Comparison of ENCODE assay signal across 13 cellular contexts in the genomic region with DNA sequence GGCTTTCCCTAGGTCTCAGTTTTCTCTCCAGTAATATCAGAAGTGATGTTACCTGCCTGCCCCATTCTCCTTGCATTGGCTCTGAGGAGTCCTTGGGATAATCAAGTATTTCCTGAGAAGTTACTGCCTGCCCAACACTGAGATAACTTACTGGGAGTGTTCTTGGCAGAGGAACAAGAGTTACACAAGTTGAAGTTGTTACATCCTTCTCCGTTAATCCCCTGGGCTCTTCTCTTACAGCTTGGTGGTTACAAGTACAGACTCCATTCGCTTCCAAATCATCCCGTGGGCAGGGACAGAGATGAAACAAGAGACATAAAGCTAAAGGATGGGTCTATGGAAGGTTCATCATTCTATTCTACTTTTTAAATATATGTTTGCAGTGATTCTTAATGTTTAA.
A peak's percentile ranks its signal among the peaks of the same experiment; 100 is the strongest.
DNase-seq lines count a peak whose midpoint lies in the region; ATAC-seq and TF ChIP-seq lines count a peak whose summit lies in the region.
"Had no signal": no experiment of that assay in that cellular context is flagged by ENCODE, and none has a peak within 500 bp of the region (broad histone marks: within the 10 kb centered on the region; RNA-seq: fewer than 3 reads in every experiment).

No MANE protein-coding gene starts in this region.

- TF ChIP-seq CTCF in choroid plexus epithelial cell (conservative IDR thresholded peaks at IDR 0.05; ENCODE audit: low read depth, low read length) (no peak), lower lobe of right lung (IDR thresholded peaks at IDR 0.05) (no peak), tibial artery (IDR thresholded peaks at IDR 0.05) (no peak), WERI-Rb-1 (IDR thresholded peaks at IDR 0.05; ENCODE audit: low read depth, low read length) (no peak)

- no peaks in the 10 kb centered on the region for H3K27me3 ChIP-seq in lower lobe of right lung (ENCODE audit: low read depth)
- no peaks in the 10 kb centered on the region for H3K27me3 ChIP-seq in tibial artery
- no peaks in the 10 kb centered on the region for H3K27me3 ChIP-seq in WERI-Rb-1 (ENCODE audit: insufficient read depth, low read depth, severe bottlenecking)
- H3K27me3 ChIP-seq: foreskin keratinocyte had no signal

- peaks cover 37% of the 10 kb centered on the region for H3K4me1 ChIP-seq in lower lobe of right lung
- peaks cover 0 to 56% (median 53%) of the 10 kb centered on the region in 4 donors for H3K4me1 ChIP-seq in tibial artery

- H3K27ac ChIP-seq in lower lobe of right lung, result no peak overlapping the region
- peak overlapping the region; percentile 71 to 76 for H3K27ac ChIP-seq in tibial artery
- no peak overlapping the region for H3K27ac ChIP-seq in WERI-Rb-1
- H3K27ac ChIP-seq: 22Rv1, foreskin keratinocyte had no signal

- intact Hi-C loops in lower lobe of right lung (cut with DNase I), result no loop called here
- intact Hi-C loops in tibial artery (cut with DNase I; ENCODE audit: low total_unique reads), result no loop called here

- ATAC-seq in lower lobe of right lung, result peak; percentile 71 to 76
- ATAC-seq: foreskin keratinocyte; stimulated activated naive B cell treated with anti-CD40 and anti-IgM and Interleukin-4, amounts not matched to agents 10 μg/mL and 1 μg/mL and 100 μg/mL, for 72 hours had no signal

- no peak overlapping the region for H3K4me3 ChIP-seq in choroid plexus epithelial cell (ENCODE audit: low read depth, low read length)
- no peak overlapping the region for H3K4me3 ChIP-seq in lower lobe of right lung
- H3K4me3 ChIP-seq in tibial artery, result no peak overlapping the region
- H3K4me3 ChIP-seq in WERI-Rb-1 (ENCODE audit: low read depth, low read length), result no peak overlapping the region

- H3K9me3 ChIP-seq in lower lobe of right lung (no peaks in the 10 kb centered on the region), tibial artery (no peaks in the 10 kb centered on the region), WERI-Rb-1 (ENCODE audit: severe bottlenecking) (no peaks in the 10 kb centered on the region)

- H3K36me3 ChIP-seq in lower lobe of right lung (peaks cover 7% of the 10 kb centered on the region), tibial artery (peaks cover under 1 to 7% (median 7%) of the 10 kb centered on the region in 3 donors), WERI-Rb-1 (no peaks in the 10 kb centered on the region)

- DNase-seq in DMS 273 (lab: John Stamatoyannopoulos, UW; ENCODE audit: unreplicated experiment) (peak; percentile 24), DMS 273 treated with DMSO at 0.1 percent for 48 hours (lab: John Stamatoyannopoulos, UW) (no peak), choroid plexus epithelial cell (ENCODE audit: low read depth) (peak; percentile 97), lower lobe of right lung (no peak), tibial artery (peak in 1 of 2 donors; percentile 74), WERI-Rb-1 (no peak), nucleus accumbens (lab: John Stamatoyannopoulos, UW) (no peak), NCI-H1092 treated with DMSO at 0.1 percent for 48 hours (lab: John Stamatoyannopoulos, UW) (no peak)
- DNase-seq: activated CD4-positive, alpha-beta memory T cell treated with anti-CD3 and anti-CD28 coated beads, Interleukin-2, amount 10 ng/mL, durations not matched to agents 7 days and 5 days; stimulated activated CD4-positive, alpha-beta T cell treated with anti-CD3 and anti-CD28 coated beads, Interleukin-15, amount 100 ng/mL, for 24 hours; stimulated activated naive B cell treated with anti-CD40 and anti-IgM and Interleukin-4, amounts not matched to agents 10 μg/mL and 1 μg/mL and 100 μg/mL, for 72 hours had no signal

Comparison
In these comparisons a context has a peak if more than half of its experiments do, and no peak if none do; other contexts are left out.
1. DNase-seq: peak in DMS 273 (single experiment) and choroid plexus epithelial cell (single experiment); none in DMS 273 treated with DMSO at 0.1 percent for 48 hours (single experiment), lower lobe of right lung (single experiment), WERI-Rb-1 (single experiment), nucleus accumbens (0 of 56) and NCI-H1092 treated with DMSO at 0.1 percent for 48 hours (single experiment).
2. H3K27ac ChIP-seq: peak in tibial artery (2 of 2); none in lower lobe of right lung (single experiment) and WERI-Rb-1 (single experiment).